Comparison of ENCODE assay signal across 29 cellular contexts in the genomic region with DNA sequence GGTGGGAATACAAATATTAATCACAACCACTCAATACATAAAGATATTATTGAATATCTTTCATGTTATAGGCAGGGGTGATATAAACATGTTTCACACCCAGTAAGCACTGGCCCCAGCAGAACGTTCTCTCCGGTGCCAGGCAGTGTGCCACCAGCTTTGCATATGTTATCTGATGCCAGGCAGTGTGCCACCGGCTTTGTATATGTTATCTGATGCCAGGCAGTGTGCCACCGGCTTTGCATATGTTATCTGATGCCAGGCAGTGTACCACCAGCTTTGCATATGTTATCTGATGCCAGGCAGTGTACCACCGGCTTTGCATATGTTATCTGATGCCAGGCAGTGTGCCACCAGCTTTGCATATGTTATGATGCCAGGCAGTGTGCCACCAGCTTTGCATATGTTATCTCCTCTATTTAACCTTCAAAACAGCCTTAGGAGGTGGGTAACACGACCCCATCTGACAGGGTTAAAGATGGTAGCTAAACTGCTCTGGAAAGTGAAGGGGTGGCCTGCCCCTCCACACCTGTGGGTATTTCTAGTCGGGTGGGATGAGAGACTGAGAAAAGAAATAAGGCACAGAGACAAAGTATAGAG. TPM values are rescaled to one million over a fixed set of nuclear protein-coding genes. Genes with fewer than 3 reads are reported as not detected.
DNase-seq lines count a peak whose midpoint lies in the region; ATAC-seq and TF ChIP-seq lines count a peak whose summit lies in the region.
"Had no signal": no experiment of that assay in that cellular context is flagged by ENCODE, and none has a peak within 500 bp of the region (broad histone marks: within the 10 kb centered on the region; RNA-seq: fewer than 3 reads in every experiment).

No MANE protein-coding gene starts in this region.

- intact Hi-C loops in left colon (cut with DNase I, micrococcal nuclease): no loop called here

- H3K9me3 Mint-ChIP-seq in activated T-helper 17 cell treated with anti-CD3 and anti-CD28 coated beads, Interleukin-2, amount 50 U/mL, for 72 hours: no peaks in the 10 kb centered on the region
- no peaks in the 10 kb centered on the region for H3K9me3 Mint-ChIP-seq in stimulated activated effector memory CD8-positive, alpha-beta T cell treated with anti-CD3 and anti-CD28 coated beads, Interleukin-12 subunit alpha, Interleukin-12 subunit beta, amount 100 ng/mL, for 72 hours
- H3K9me3 Mint-ChIP-seq: activated naive CD4-positive, alpha-beta T cell treated with anti-CD3 and anti-CD28 coated beads for 36 hours; activated T-cell treated with anti-CD3 and anti-CD28 coated beads, Interleukin-2, amount 50 U/mL, for 72 hours; WTC11 had no signal

- H3K27ac Mint-ChIP-seq in activated T-helper 17 cell treated with anti-CD3 and anti-CD28 coated beads, Interleukin-2, amount 50 U/mL, for 72 hours: peak overlapping the region; percentile 6
- peak overlapping the region; percentile 4 for H3K27ac Mint-ChIP-seq in stimulated activated effector memory CD8-positive, alpha-beta T cell treated with anti-CD3 and anti-CD28 coated beads, Interleukin-12 subunit alpha, Interleukin-12 subunit beta, amount 100 ng/mL, for 72 hours
- H3K27ac Mint-ChIP-seq: activated naive CD4-positive, alpha-beta T cell treated with anti-CD3 and anti-CD28 coated beads for 36 hours; activated T-cell treated with anti-CD3 and anti-CD28 coated beads, Interleukin-2, amount 50 U/mL, for 72 hours; WTC11 had no signal

- no peaks in the 10 kb centered on the region for H3K27me3 Mint-ChIP-seq in activated T-helper 17 cell treated with anti-CD3 and anti-CD28 coated beads, Interleukin-2, amount 50 U/mL, for 72 hours

- no peaks in the 10 kb centered on the region for H3K4me1 Mint-ChIP-seq in activated T-helper 17 cell treated with anti-CD3 and anti-CD28 coated beads, Interleukin-2, amount 50 U/mL, for 72 hours
- no peaks in the 10 kb centered on the region for H3K4me1 Mint-ChIP-seq in stimulated activated effector memory CD8-positive, alpha-beta T cell treated with anti-CD3 and anti-CD28 coated beads, Interleukin-12 subunit alpha, Interleukin-12 subunit beta, amount 100 ng/mL, for 72 hours
- H3K4me1 Mint-ChIP-seq: WTC11 had no signal

- H3K36me3 Mint-ChIP-seq in activated T-helper 17 cell treated with anti-CD3 and anti-CD28 coated beads, Interleukin-2, amount 50 U/mL, for 72 hours (ENCODE audit: low read depth): peaks cover 33% of the 10 kb centered on the region
- H3K36me3 Mint-ChIP-seq in stimulated activated effector memory CD8-positive, alpha-beta T cell treated with anti-CD3 and anti-CD28 coated beads, Interleukin-12 subunit alpha, Interleukin-12 subunit beta, amount 100 ng/mL, for 72 hours: peaks cover 13% of the 10 kb centered on the region
- H3K36me3 Mint-ChIP-seq: WTC11 had no signal

- DNase-seq in LNCaP clone FGC (ENCODE audit: low read depth) (peak; percentile 94), left colon (peak; percentile 64 to 72), NCI-H2029 treated with DMSO at 0.1 percent for 48 hours (lab: John Stamatoyannopoulos, UW) (no peak), LoVo (ENCODE audit: low spot score) (no peak)
- no peak for DNase-seq in stimulated activated effector memory CD8-positive, alpha-beta T cell treated with anti-CD3 and anti-CD28 coated beads, Interleukin-12 subunit alpha, Interleukin-12 subunit beta, amount 100 ng/mL, for 72 hours (ENCODE audit: low spot score in 2 of 2)
- DNase-seq: activated CD4-positive, alpha-beta T cell treated with anti-CD3 and anti-CD28 coated beads, Interleukin-2, amount 50 U/mL, for 4 hours; activated naive CD4-positive, alpha-beta T cell treated with anti-CD3 and anti-CD28 coated beads for 36 hours; activated T-cell treated with anti-CD3 and anti-CD28 coated beads, Interleukin-2, amount 50 U/mL, for 72 hours; brain microvascular endothelial cell; C1 segment of cervical spinal cord; DMS53; effector CD4-positive, alpha-beta T cell; glutamatergic neuron; KG1; left lung; mesendoderm; MV-4-11; NCI-H1436 treated with DMSO at 0.1 percent for 48 hours; NCI-H774; SHP77; stimulated activated CD4-positive, alpha-beta T cell treated with anti-CD3 and anti-CD28 coated beads, Interleukin-4, amount 100 ng/mL, for 1 hour; SW 1271; T1000; upper lobe of left lung had no signal

- ATAC-seq in activated T-helper 17 cell treated with anti-CD3 and anti-CD28 coated beads, Interleukin-2, amount 50 U/mL, for 72 hours (replicated peaks): no peak
- ATAC-seq in left colon: peak; percentile 41
- no peak for ATAC-seq in stimulated activated effector memory CD8-positive, alpha-beta T cell treated with anti-CD3 and anti-CD28 coated beads, Interleukin-12 subunit alpha, Interleukin-12 subunit beta, amount 100 ng/mL, for 72 hours
- ATAC-seq in GM19467 (IDR thresholded peaks at IDR 0.05; ENCODE audit: unreplicated experiment): no peak
- ATAC-seq: activated T-cell treated with anti-CD3 and anti-CD28 coated beads, Interleukin-2, amount 50 U/mL, for 72 hours; left lung; Panc1; WTC11 had no signal

- H3K4me3 Mint-ChIP-seq in activated T-helper 17 cell treated with anti-CD3 and anti-CD28 coated beads, Interleukin-2, amount 50 U/mL, for 72 hours: no peak overlapping the region
- H3K4me3 Mint-ChIP-seq in stimulated activated effector memory CD8-positive, alpha-beta T cell treated with anti-CD3 and anti-CD28 coated beads, Interleukin-12 subunit alpha, Interleukin-12 subunit beta, amount 100 ng/mL, for 72 hours: no peak overlapping the region
- H3K4me3 Mint-ChIP-seq: activated naive CD4-positive, alpha-beta T cell treated with anti-CD3 and anti-CD28 coated beads for 36 hours; activated T-cell treated with anti-CD3 and anti-CD28 coated beads, Interleukin-2, amount 50 U/mL, for 72 hours; WTC11 had no signal

- no peak for TF ChIP-seq CTCF in LNCaP clone FGC (IDR thresholded peaks at IDR 0.05; ENCODE audit: control insufficient read depth, extremely low read depth, insufficient read depth)

- H3K4me3 ChIP-seq in LNCaP clone FGC (ENCODE audit: low read depth, low read length): no peak overlapping the region
- H3K4me3 ChIP-seq: HAP-1, left lung, upper lobe of left lung had no signal

RNA-seq across cellular contexts. Expression of a gene that starts 6.9 kb away (rescaled TPM):
- 10 to 100 TPM in 1 of 2 donors, 1 to 10 TPM in 1; 3.8 to 14.4 TPM for total RNA-seq in activated T-helper 17 cell treated with anti-CD3 and anti-CD28 coated beads, Interleukin-2, amount 50 U/mL, for 72 hours
- total RNA-seq in left colon: 100 to 1,000 TPM; 110 to 115 TPM

Comparison
In these comparisons a context has a peak if more than half of its experiments do, and no peak if none do; other contexts are left out.
1. DNase-seq: peak in LNCaP clone FGC (single experiment) and left colon (2 of 2); none in stimulated activated effector memory CD8-positive, alpha-beta T cell treated with anti-CD3 and anti-CD28 coated beads, Interleukin-12 subunit alpha, Interleukin-12 subunit beta, amount 100 ng/mL, for 72 hours (0 of 2), NCI-H2029 treated with DMSO at 0.1 percent for 48 hours (single experiment) and LoVo (single experiment).
2. RNA of a gene that starts 6.9 kb away (total RNA-seq): 110 to 115 TPM in left colon; 3.8 to 14.4 TPM in activated T-helper 17 cell treated with anti-CD3 and anti-CD28 coated beads, Interleukin-2, amount 50 U/mL, for 72 hours; every median in the first group is over 4 times any median in the second.